In genomic region chr22:41481925-41482318, GRCh38 we compare ENCODE assay signal across 1 cellular context.
TF ChIP-seq lines count a peak whose summit lies in the region.

No MANE protein-coding gene starts in this region.

TF ChIP-seq in H1, 55 proteins besides CTCF, POLR2A, EP300 and RAD21:
- TF ChIP-seq KDM1A (IDR thresholded peaks at IDR 0.05; ENCODE audit: borderline replicate concordance, low read length): peak; percentile 40; the same call in 1 of the 2 replicates
- no peak for TF ChIP-seq JUN (IDR thresholded peaks at IDR 0.05; ENCODE audit: low read depth, low read length)
- TF ChIP-seq SAP30 (IDR thresholded peaks at IDR 0.05; ENCODE audit: insufficient read depth, insufficient replicate concordance, low read length): no peak
- no peak for TF ChIP-seq BACH1 (IDR thresholded peaks at IDR 0.05; ENCODE audit: low read length)
- TF ChIP-seq PHF8 (conservative IDR thresholded peaks at IDR 0.05; ENCODE audit: low read depth, low read length): no peak
- TF ChIP-seq GABPA (IDR thresholded peaks at IDR 0.05; ENCODE audit: borderline replicate concordance, insufficient read depth, low read length): no peak
- TF ChIP-seq ATF3 (IDR thresholded peaks at IDR 0.05; ENCODE audit: insufficient read depth, low read depth, low read length): no peak
- no peak for TF ChIP-seq E2F6 (IDR thresholded peaks at IDR 0.05)
- TF ChIP-seq SP1 (IDR thresholded peaks at IDR 0.05; ENCODE audit: low read depth, low read length): 0 out of 2 replicates have a peak, but pooled peaks have one; percentile 25
- peak; percentile 52 to 65; a peak in 1 of 4 replicates for TF ChIP-seq HDAC2 (IDR thresholded peaks at IDR 0.05; ENCODE audit: borderline replicate concordance in 1 of 2, low read depth in 2 of 2, low read length in 2 of 2)
- TF ChIP-seq SP2 (IDR thresholded peaks at IDR 0.05; ENCODE audit: low read length): no peak
- TF ChIP-seq YY1 (IDR thresholded peaks at IDR 0.05; ENCODE audit: low read depth, low read length): 0 out of 2 replicates have a peak, but pooled peaks have one; percentile 23
- no peak for TF ChIP-seq MAFK (IDR thresholded peaks at IDR 0.05; ENCODE audit: low read depth, low read length)
- no peak for TF ChIP-seq KDM4A (IDR thresholded peaks at IDR 0.05; ENCODE audit: low read depth, low read length, severe bottlenecking)
- TF ChIP-seq RXRA (IDR thresholded peaks at IDR 0.05; ENCODE audit: insufficient read depth, low read depth, low read length): 0 out of 2 replicates have a peak, but pooled peaks have one; percentile 14
- peak; percentile 37; the same call in 1 of the 2 replicates for TF ChIP-seq MAX (IDR thresholded peaks at IDR 0.05)
- peak; percentile 88 for TF ChIP-seq NANOG (IDR thresholded peaks at IDR 0.05; ENCODE audit: insufficient read depth, low read depth, low read length, poor library complexity, severe bottlenecking)
- TF ChIP-seq SUZ12 (IDR thresholded peaks at IDR 0.05; ENCODE audit: low read length): no peak
